ENCODE assay signal across 11 cellular contexts in the genomic region with DNA sequence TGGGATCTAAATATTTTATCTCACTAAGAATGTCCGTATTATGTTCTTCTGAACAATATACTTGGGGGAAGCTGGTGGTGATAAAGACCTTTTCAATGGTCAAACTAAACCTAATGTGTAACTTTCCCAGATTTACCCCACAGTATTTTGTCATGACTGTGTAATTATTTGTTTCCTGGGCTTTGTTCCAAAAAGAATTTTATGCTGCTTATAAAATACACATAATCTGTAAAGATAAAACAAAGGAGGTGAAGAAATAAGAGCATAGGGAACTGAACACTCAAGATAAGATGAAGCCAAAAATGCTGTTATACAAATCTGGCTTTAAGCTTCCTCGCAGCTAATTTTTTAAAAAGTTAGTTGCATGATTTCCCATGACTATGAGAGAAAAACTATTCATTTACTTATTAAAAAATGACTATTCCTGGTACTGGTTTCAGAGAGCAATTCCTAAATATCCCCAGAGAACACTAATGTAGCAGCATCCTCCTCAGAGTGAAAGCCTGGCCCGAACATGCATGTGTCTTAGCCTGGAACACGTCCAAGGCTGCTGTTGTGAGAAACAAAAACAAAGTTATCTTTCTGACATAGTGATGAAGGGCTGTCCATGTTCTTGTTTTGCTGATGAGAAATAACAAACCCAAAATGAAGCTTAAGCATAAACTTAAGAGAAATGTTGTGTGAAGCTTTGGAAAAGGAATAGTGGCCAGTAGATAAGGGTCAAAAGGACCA. TPM values are rescaled to one million over a fixed set of nuclear protein-coding genes. Genes with fewer than 3 reads are reported as not detected.
DNase-seq lines count a peak whose midpoint lies in the region; ATAC-seq and TF ChIP-seq lines count a peak whose summit lies in the region.
"Had no signal": no experiment of that assay in that cellular context is flagged by ENCODE, and none has a peak within 500 bp of the region (broad histone marks: within the 10 kb centered on the region; RNA-seq: fewer than 3 reads in every experiment).

No MANE protein-coding gene starts in this region.

- DNase-seq in Daoy (ENCODE audit: low read depth) (peak; percentile 67), RPMI7951 (ENCODE audit: low read depth) (peak; percentile 28), fibroblast of pulmonary artery (ENCODE audit: low read depth) (peak; percentile 85), nephron progenitor cell (no peak)
- no peak for DNase-seq in activated CD8-positive, alpha-beta T cell treated with anti-CD3 and anti-CD28 coated beads, Interleukin-2, amount 10 ng/mL, durations not matched to agents 7 days and 5 days
- DNase-seq in stimulated activated naive CD4-positive, alpha-beta T cell (lab: John Stamatoyannopoulos, UW) = no peak
- no peak for DNase-seq in effector CD4-positive, alpha-beta T cell
- DNase-seq: activated T-cell treated with anti-CD3 and anti-CD28 coated beads, Interleukin-2, amount 50 U/mL, for 4 hours; NCI-H146 had no signal

- POLR2A ChIA-PET in activated CD8-positive, alpha-beta T cell treated with anti-CD3 and anti-CD28 coated beads, Interleukin-2, amount 10 ng/mL, durations not matched to agents 7 days and 5 days (lab: Charles Lee) = no interaction called here

- no peaks in the 10 kb centered on the region for H3K4me1 Mint-ChIP-seq in nephron progenitor cell
- no peaks in the 10 kb centered on the region for H3K4me1 Mint-ChIP-seq in activated CD8-positive, alpha-beta T cell treated with anti-CD3 and anti-CD28 coated beads, Interleukin-2, amount 10 ng/mL, durations not matched to agents 7 days and 5 days (ENCODE audit: low read depth)
- H3K4me1 Mint-ChIP-seq: central memory CD8-positive, alpha-beta T cell had no signal

- CTCF ChIA-PET in activated CD8-positive, alpha-beta T cell treated with anti-CD3 and anti-CD28 coated beads, Interleukin-2, amount 10 ng/mL, durations not matched to agents 7 days and 5 days (lab: Charles Lee) = interaction anchor here (0.7 to 0.9 kb wide), 3 partner anchors 13 to 29 kb away, joined by 3 read pairs; no protein-coding TSS in a partner anchor

- peaks cover 93% of the 10 kb centered on the region for H3K36me3 Mint-ChIP-seq in nephron progenitor cell (ENCODE audit: low read depth)
- H3K36me3 Mint-ChIP-seq in activated CD8-positive, alpha-beta T cell treated with anti-CD3 and anti-CD28 coated beads, Interleukin-2, amount 10 ng/mL, durations not matched to agents 7 days and 5 days (ENCODE audit: low read depth) = no peaks in the 10 kb centered on the region

- TF ChIP-seq CTCF in fibroblast of pulmonary artery (IDR thresholded peaks at IDR 0.05; ENCODE audit: low read length, missing control alignments) (no peak), nephron progenitor cell (IDR thresholded peaks at IDR 0.05) (no peak)

- H3K9me3 Mint-ChIP-seq in nephron progenitor cell = peaks cover 13% of the 10 kb centered on the region
- H3K9me3 Mint-ChIP-seq in activated CD8-positive, alpha-beta T cell treated with anti-CD3 and anti-CD28 coated beads, Interleukin-2, amount 10 ng/mL, durations not matched to agents 7 days and 5 days (ENCODE audit: insufficient read depth) = no peaks in the 10 kb centered on the region
- H3K9me3 Mint-ChIP-seq: activated T-cell treated with anti-CD3 and anti-CD28 coated beads, Interleukin-2, amount 50 U/mL, for 4 hours; central memory CD8-positive, alpha-beta T cell had no signal

- peaks cover 4% of the 10 kb centered on the region for H3K27me3 Mint-ChIP-seq in nephron progenitor cell (ENCODE audit: low read depth, poor library complexity)
- H3K27me3 Mint-ChIP-seq in activated CD8-positive, alpha-beta T cell treated with anti-CD3 and anti-CD28 coated beads, Interleukin-2, amount 10 ng/mL, durations not matched to agents 7 days and 5 days (ENCODE audit: low read depth) = peaks cover 10% of the 10 kb centered on the region

- H3K4me3 Mint-ChIP-seq in nephron progenitor cell = no peak overlapping the region
- H3K4me3 Mint-ChIP-seq in activated CD8-positive, alpha-beta T cell treated with anti-CD3 and anti-CD28 coated beads, Interleukin-2, amount 10 ng/mL, durations not matched to agents 7 days and 5 days = no peak overlapping the region
- H3K4me3 Mint-ChIP-seq: activated T-cell treated with anti-CD3 and anti-CD28 coated beads, Interleukin-2, amount 50 U/mL, for 4 hours; central memory CD8-positive, alpha-beta T cell had no signal

- H3K4me3 ChIP-seq in fibroblast of pulmonary artery (replicated peaks; ENCODE audit: low read depth, low read length) = no peak overlapping the region

- peak overlapping the region; percentile 78 for H3K27ac Mint-ChIP-seq in nephron progenitor cell
- no peak overlapping the region for H3K27ac Mint-ChIP-seq in activated CD8-positive, alpha-beta T cell treated with anti-CD3 and anti-CD28 coated beads, Interleukin-2, amount 10 ng/mL, durations not matched to agents 7 days and 5 days

- ATAC-seq in activated CD8-positive, alpha-beta T cell treated with anti-CD3 and anti-CD28 coated beads, Interleukin-2, amount 10 ng/mL, durations not matched to agents 7 days and 5 days = no peak
- no peak for ATAC-seq in GM21529 (IDR thresholded peaks at IDR 0.05; ENCODE audit: unreplicated experiment)
- ATAC-seq: activated T-cell treated with anti-CD3 and anti-CD28 coated beads, Interleukin-2, amount 50 U/mL, for 4 hours had no signal

RNA-seq across cellular contexts. Expression of a gene that starts 33.9 kb away (rescaled TPM):
- 146 and 158 TPM in 2 replicates for total RNA-seq in Daoy (2014; rRNA removed; shearing (Covaris generic))
- total RNA-seq in RPMI7951 (2014; rRNA removed; shearing (Covaris generic)) = 99.5 and 135 TPM in 2 replicates
- total RNA-seq in activated CD8-positive, alpha-beta T cell treated with anti-CD3 and anti-CD28 coated beads, Interleukin-2, amount 10 ng/mL, durations not matched to agents 7 days and 5 days = 10 to 100 TPM; 53.3 to 55.0 TPM

Comparison
In these comparisons a context has a peak if more than half of its experiments do, and no peak if none do; other contexts are left out.
1. DNase-seq: peak in Daoy (single experiment), RPMI7951 (single experiment) and fibroblast of pulmonary artery (single experiment); none in nephron progenitor cell (single experiment), activated CD8-positive, alpha-beta T cell treated with anti-CD3 and anti-CD28 coated beads, Interleukin-2, amount 10 ng/mL, durations not matched to agents 7 days and 5 days (single experiment), stimulated activated naive CD4-positive, alpha-beta T cell (0 of 6) and effector CD4-positive, alpha-beta T cell (single experiment).